ENCODE assay signal across 16 cellular contexts in the genomic region with DNA sequence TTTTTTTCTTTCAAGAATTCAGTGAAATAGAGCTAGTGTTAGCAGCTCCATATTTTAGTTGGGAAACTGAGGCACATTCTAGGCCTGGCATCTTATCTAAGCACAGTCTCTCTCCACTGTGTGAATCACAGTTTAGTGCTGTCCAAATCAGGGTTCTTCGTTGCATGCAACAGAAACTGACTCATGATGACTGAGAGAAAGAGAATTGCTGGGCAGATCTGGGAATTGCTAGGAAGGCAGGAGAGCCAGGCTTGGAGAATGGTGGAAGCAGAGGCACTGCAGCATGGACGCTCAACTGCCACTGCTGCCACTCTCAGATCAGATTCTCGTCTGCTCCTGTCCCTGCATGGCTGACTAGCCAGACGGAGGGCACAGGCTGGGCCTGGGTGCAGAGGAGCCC. TPM values are rescaled to one million over a fixed set of nuclear protein-coding genes. Genes with fewer than 3 reads are reported as not detected.
A peak's percentile ranks its signal among the peaks of the same experiment; 100 is the strongest.
DNase-seq lines count a peak whose midpoint lies in the region; ATAC-seq and TF ChIP-seq lines count a peak whose summit lies in the region.
"Had no signal": no experiment of that assay in that cellular context is flagged by ENCODE, and none has a peak within 500 bp of the region (broad histone marks: within the 10 kb centered on the region; RNA-seq: fewer than 3 reads in every experiment).

No MANE protein-coding gene starts in this region.

- peak overlapping the region; percentile 87 for H2AFZ ChIP-seq in osteoblast (ENCODE audit: low read length)

- H3K9me3 ChIP-seq in osteoblast (ENCODE audit: low read depth, low read length) (no peaks in the 10 kb centered on the region), suprapubic skin (no peaks in the 10 kb centered on the region)
- H3K9me3 ChIP-seq: upper lobe of left lung had no signal

- H3K36me3 ChIP-seq in osteoblast (ENCODE audit: insufficient read depth, low read length) (no peaks in the 10 kb centered on the region), suprapubic skin (no peaks in the 10 kb centered on the region)
- H3K36me3 ChIP-seq: upper lobe of left lung had no signal

- WGBS in suprapubic skin, result 86% methylated on average over 4 of the region's 4 CpGs

- CTCF ChIA-PET in RWPE1 (lab: Yijun Ruan, JAX), result interaction anchor here (0.7 kb wide), 1 partner anchor 139 kb away, joined by 3 read pairs; no protein-coding TSS in a partner anchor

- TF ChIP-seq CTCF in RWPE1 (conservative IDR thresholded peaks at IDR 0.05; ENCODE audit: low read depth), result no peak
- TF ChIP-seq CTCF in epithelial cell of proximal tubule (conservative IDR thresholded peaks at IDR 0.05; ENCODE audit: low read depth, low read length), result no peak
- no peak for TF ChIP-seq CTCF in osteoblast (IDR thresholded peaks at IDR 0.05; ENCODE audit: extremely low read depth, low read depth, low read length)
- no peak for TF ChIP-seq CTCF in suprapubic skin (IDR thresholded peaks at IDR 0.05)

- POLR2A ChIA-PET in RWPE1 (lab: Yijun Ruan, JAX; ENCODE audit: low non-redundant PET), result no interaction called here

- no peaks in the 10 kb centered on the region for H3K27me3 ChIP-seq in osteoblast (ENCODE audit: insufficient read depth, low read length)
- H3K27me3 ChIP-seq in suprapubic skin, result no peaks in the 10 kb centered on the region
- H3K27me3 ChIP-seq: upper lobe of left lung had no signal

- no peak for TF ChIP-seq EP300 in suprapubic skin (IDR thresholded peaks at IDR 0.05)

- no peaks in the 10 kb centered on the region for H3K79me2 ChIP-seq in osteoblast (ENCODE audit: insufficient read depth, low read length)

- no peak overlapping the region for H3K4me2 ChIP-seq in osteoblast (ENCODE audit: insufficient read depth, low read length)

- no peak for ATAC-seq in HG02884 (IDR thresholded peaks at IDR 0.05; ENCODE audit: unreplicated experiment)
- ATAC-seq: right cardiac atrium had no signal

- H3K4me1 ChIP-seq in osteoblast (ENCODE audit: insufficient read depth, low read length) (peaks cover 2% of the 10 kb centered on the region), suprapubic skin (no peaks in the 10 kb centered on the region)
- H3K4me1 ChIP-seq: upper lobe of left lung had no signal

- no peaks in the 10 kb centered on the region for H4K20me1 ChIP-seq in osteoblast (ENCODE audit: insufficient read depth, low read length)

- no peak overlapping the region for H3K27ac ChIP-seq in RWPE1
- peak overlapping the region; percentile 18 for H3K27ac ChIP-seq in osteoblast (ENCODE audit: low read depth, low read length)
- no peak overlapping the region for H3K27ac ChIP-seq in suprapubic skin
- H3K27ac ChIP-seq: upper lobe of left lung had no signal

- DNase-seq in GM03348 (ENCODE audit: low spot score) (peak; percentile 69), RWPE1 (ENCODE audit: low spot score) (peak; percentile 42), epithelial cell of proximal tubule (ENCODE audit: low read depth) (peak; percentile 36), osteoblast (ENCODE audit: insufficient read length, low spot score, missing footprints) (peak; percentile 98), suprapubic skin (ENCODE audit: low spot score in 2 of 2) (no peak), HuH-7.5 (ENCODE audit: low spot score) (no peak)
- no peak for DNase-seq in activated naive CD4-positive, alpha-beta T cell treated with Interleukin-2 at 50 U/mL for 16 hours
- DNase-seq: activated CD8-positive, alpha-beta memory T cell treated with anti-CD3 and anti-CD28 coated beads, Interleukin-2, amount 50 U/mL, for 48 hours; CD4-positive, alpha-beta memory T cell; erythroblast; NCI-H1417 treated with DMSO at 0.1 percent for 48 hours; NCI-H345; right cardiac atrium; stimulated activated CD4-positive, alpha-beta T cell treated with anti-CD3 and anti-CD28 coated beads, Interleukin-4, amount 100 ng/mL, for 1 hour; upper lobe of left lung had no signal

- H3K4me3 ChIP-seq in epithelial cell of proximal tubule (ENCODE audit: low read depth, low read length) (no peak overlapping the region), osteoblast (ENCODE audit: insufficient read depth, low read length) (no peak overlapping the region), suprapubic skin (no peak overlapping the region)
- H3K4me3 ChIP-seq: upper lobe of left lung had no signal

- TF ChIP-seq POLR2A in suprapubic skin (IDR thresholded peaks at IDR 0.05), result no peak

RNA-seq across cellular contexts. Expression of gene CHST2, which starts 40.7 kb away (rescaled TPM):
- total RNA-seq in epithelial cell of proximal tubule (1.4 and 2.2 TPM in 2 replicates), osteoblast (13.8 and 16.5 TPM in 2 replicates), suprapubic skin (10 to 100 TPM in 1 of 4 donors, 1 to 10 TPM in 3; 2.4 to 22.8 (median 5.3) TPM)

Comparison
In these comparisons a context has a peak if more than half of its experiments do, and no peak if none do; other contexts are left out.
1. DNase-seq: peak in GM03348 (single experiment), RWPE1 (single experiment), epithelial cell of proximal tubule (single experiment) and osteoblast (single experiment); none in activated naive CD4-positive, alpha-beta T cell treated with Interleukin-2 at 50 U/mL for 16 hours (single experiment), suprapubic skin (0 of 2) and HuH-7.5 (single experiment).